Comparison of ENCODE assay signal across 1 cellular context in genomic region chr7:64562621-64563275, GRCh38.
TF ChIP-seq lines count a peak whose summit lies in the region.

Gene ZNF680, minus strand, starts transcription at chr7:64563071. Its CDS starts 117 bp downstream, at chr7:64562954.

TF ChIP-seq in HepG2, 621 proteins besides CTCF, POLR2A, EP300 and RAD21 (continued from another document and continues in another):
- TF ChIP-seq ARID5B (CRISPR knock-in tag; IDR thresholded peaks at IDR 0.05), result 0 out of 2 replicates have a peak, but pooled peaks have one; percentile 10
- TF ChIP-seq ATF1 (CRISPR knock-in tag; IDR thresholded peaks at IDR 0.05), result peak; percentile 54; the same call in 1 of the 2 replicates
- TF ChIP-seq ELF1 (CRISPR knock-in tag; IDR thresholded peaks at IDR 0.05), result peak; percentile 83
- TF ChIP-seq ZNF7 (CRISPR knock-in tag; IDR thresholded peaks at IDR 0.05), result no peak
- no peak for TF ChIP-seq HIC2 (CRISPR knock-in tag; IDR thresholded peaks at IDR 0.05; ENCODE audit: low read depth)
- TF ChIP-seq ATF4 (CRISPR knock-in tag; IDR thresholded peaks at IDR 0.05), result no peak
- TF ChIP-seq POLR2G (IDR thresholded peaks at IDR 0.05; ENCODE audit: low read depth, low read length), result peak; percentile 74
- TF ChIP-seq ZNF720 (CRISPR knock-in tag; IDR thresholded peaks at IDR 0.05), result no peak
- TF ChIP-seq RORA (CRISPR knock-in tag; IDR thresholded peaks at IDR 0.05), result no peak
- TF ChIP-seq THAP11 (CRISPR knock-in tag; IDR thresholded peaks at IDR 0.05), result 0 out of 2 replicates have a peak, but pooled peaks have one; percentile 10
- peak; percentile 86 for TF ChIP-seq PHF8 (CRISPR knock-in tag; IDR thresholded peaks at IDR 0.05)
- TF ChIP-seq ZNF382 (CRISPR knock-in tag; IDR thresholded peaks at IDR 0.05; ENCODE audit: borderline replicate concordance), result no peak
- no peak for TF ChIP-seq NBN (conservative IDR thresholded peaks at IDR 0.05)
- TF ChIP-seq HNRNPK (IDR thresholded peaks at IDR 0.05; ENCODE audit: low read depth, low read length, poor library complexity, severe bottlenecking), result no peak
- no peak; the same call in 1 of the 2 replicates for TF ChIP-seq ZNF274 (CRISPR knock-in tag; IDR thresholded peaks at IDR 0.05)
- TF ChIP-seq ZNF501 (CRISPR knock-in tag; IDR thresholded peaks at IDR 0.05), result peak; percentile 51; the same call in 1 of the 2 replicates
- 0 out of 2 replicates have a peak, but pooled peaks have one; percentile 44 for TF ChIP-seq ZFP41 (CRISPR knock-in tag; IDR thresholded peaks at IDR 0.05; ENCODE audit: borderline replicate concordance)
- TF ChIP-seq ZSCAN12 (CRISPR knock-in tag; IDR thresholded peaks at IDR 0.05), result no peak
- no peak for TF ChIP-seq SMARCE1 (IDR thresholded peaks at IDR 0.05; ENCODE audit: borderline replicate concordance)
- no peak for TF ChIP-seq STAG1 (CRISPR knock-in tag; IDR thresholded peaks at IDR 0.05)
- no peak for TF ChIP-seq AHDC1 (CRISPR knock-in tag; IDR thresholded peaks at IDR 0.05; ENCODE audit: borderline replicate concordance)
- no peak for TF ChIP-seq REPIN1 (CRISPR knock-in tag; IDR thresholded peaks at IDR 0.05; ENCODE audit: borderline replicate concordance, low read depth)
- peak; percentile 6; the same call in 1 of the 2 replicates for TF ChIP-seq POGK (CRISPR knock-in tag; conservative IDR thresholded peaks at IDR 0.05)
- TF ChIP-seq NRL (CRISPR knock-in tag; IDR thresholded peaks at IDR 0.05; ENCODE audit: borderline replicate concordance), result peak; percentile 79; the same call in 1 of the 2 replicates
- TF ChIP-seq ATF3 (CRISPR knock-in tag; IDR thresholded peaks at IDR 0.05), result no peak
- TF ChIP-seq XRCC5 (optimal IDR thresholded peaks at IDR 0.05; ENCODE audit: low read length), result peak; percentile 75
- no peak for TF ChIP-seq ZNF652 (CRISPR knock-in tag; IDR thresholded peaks at IDR 0.05; ENCODE audit: borderline replicate concordance, low read depth)
- peak; percentile 54; the same call in 1 of the 2 replicates for TF ChIP-seq ZNF605 (CRISPR knock-in tag; IDR thresholded peaks at IDR 0.05)
- TF ChIP-seq BCL3 (CRISPR knock-in tag; IDR thresholded peaks at IDR 0.05), result no peak
- peak; percentile 85 for TF ChIP-seq TGIF2 (CRISPR knock-in tag; IDR thresholded peaks at IDR 0.05)
- peak; percentile 19 for TF ChIP-seq HNRNPLL (IDR thresholded peaks at IDR 0.05; ENCODE audit: low read depth, low read length, poor library complexity, severe bottlenecking)
- no peak for TF ChIP-seq ZNF460 (CRISPR knock-in tag; IDR thresholded peaks at IDR 0.05; ENCODE audit: borderline replicate concordance)
- TF ChIP-seq TFDP2 (CRISPR knock-in tag; IDR thresholded peaks at IDR 0.05), result peak; percentile 81
- TF ChIP-seq ZNF160 (CRISPR knock-in tag; IDR thresholded peaks at IDR 0.05), result no peak
- peak; percentile 85 for TF ChIP-seq ZFY (CRISPR knock-in tag; IDR thresholded peaks at IDR 0.05)
- TF ChIP-seq KDM5A (IDR thresholded peaks at IDR 0.05; ENCODE audit: borderline replicate concordance, low read length), result peak; percentile 59; the same call in 1 of the 2 replicates
- TF ChIP-seq ZNF281 (CRISPR knock-in tag; IDR thresholded peaks at IDR 0.05; ENCODE audit: borderline replicate concordance), result peak; percentile 74
- 0 out of 2 replicates have a peak, but pooled peaks have one; percentile 16 for TF ChIP-seq PITX1 (CRISPR knock-in tag; IDR thresholded peaks at IDR 0.05)
- TF ChIP-seq MAZ (IDR thresholded peaks at IDR 0.05; ENCODE audit: borderline replicate concordance, low read depth, low read length), result 0 out of 2 replicates have a peak, but pooled peaks have one; percentile 16
- TF ChIP-seq MAZ (CRISPR knock-in tag; IDR thresholded peaks at IDR 0.05; ENCODE audit: low read depth), result no peak
- peak; percentile 42; the same call in 1 of the 2 replicates for TF ChIP-seq SPEN (CRISPR knock-in tag; IDR thresholded peaks at IDR 0.05; ENCODE audit: low read depth)
- TF ChIP-seq ZNF839 (CRISPR knock-in tag; IDR thresholded peaks at IDR 0.05; ENCODE audit: borderline replicate concordance), result peak; percentile 67; the same call in 1 of the 2 replicates
- peak; percentile 31; the same call in 1 of the 2 replicates for TF ChIP-seq RFXAP (CRISPR knock-in tag; IDR thresholded peaks at IDR 0.05; ENCODE audit: borderline replicate concordance)
